ENCODE assay signal across 35 cellular contexts in genomic region chrX:135595543-135595942, GRCh38.
"Had no signal": no experiment of that assay in that cellular context is flagged by ENCODE, and none has a peak within 500 bp of the region (broad histone marks: within the 10 kb centered on the region; RNA-seq: fewer than 3 reads in every experiment).

No MANE protein-coding gene starts in this region.

- H3K36me3 Mint-ChIP-seq: activated CD4-positive, alpha-beta memory T cell treated with anti-CD3 and anti-CD28 coated beads for 36 hours; activated naive CD4-positive, alpha-beta T cell treated with anti-CD3 and anti-CD28 coated beads, Interleukin-2, amount 50 U/mL, for 72 hours; activated naive CD8-positive, alpha-beta T cell treated with anti-CD3 and anti-CD28 coated beads for 36 hours; brain; T-cell had no signal

- H3K27ac ChIP-seq: cardiac muscle cell, VCaP had no signal

- ATAC-seq: activated CD8-positive, alpha-beta T cell treated with anti-CD3 and anti-CD28 coated beads for 36 hours; activated T-cell treated with anti-CD3 and anti-CD28 coated beads, Interleukin-2, amount 50 U/mL, for 4 hours; activated T-cell treated with anti-CD3 and anti-CD28 coated beads, Interleukin-2, amount 50 U/mL, for 72 hours; activated T-helper 17 cell treated with anti-CD3 and anti-CD28 coated beads, Interleukin-2, amount 50 U/mL, for 72 hours; T-cell; T-helper 17 cell had no signal

- H3K4me3 ChIP-seq: cardiac muscle cell had no signal

- H3K27me3 ChIP-seq: cardiac muscle cell had no signal

- H3K27me3 Mint-ChIP-seq: central memory CD8-positive, alpha-beta T cell had no signal

- H3K9me3 Mint-ChIP-seq: activated B cell treated with CpG ODN at 0.5 μM for 24 hours; activated CD4-positive, alpha-beta memory T cell treated with anti-CD3 and anti-CD28 coated beads for 36 hours; activated CD4-positive, alpha-beta T cell treated with anti-CD3 and anti-CD28 coated beads, Interleukin-2, amount 10 ng/mL, durations not matched to agents 24 days and 14 days; activated CD8-positive, alpha-beta T cell treated with anti-CD3 and anti-CD28 coated beads for 36 hours; activated naive CD4-positive, alpha-beta T cell treated with anti-CD3 and anti-CD28 coated beads for 36 hours; activated naive CD4-positive, alpha-beta T cell treated with anti-CD3 and anti-CD28 coated beads, Interleukin-2, amount 50 U/mL, for 72 hours; activated naive CD8-positive, alpha-beta T cell treated with anti-CD3 and anti-CD28 coated beads for 36 hours; activated T-cell treated with anti-CD3 and anti-CD28 coated beads, Interleukin-2, amount 50 U/mL, for 4 hours; activated T-cell treated with anti-CD3 and anti-CD28 coated beads, Interleukin-2, amount 50 U/mL, for 72 hours; activated T-helper 1 cell treated with anti-CD3 and anti-CD28 coated beads, Interleukin-12 subunit alpha, Interleukin-12 subunit beta, Interleukin-2, Interleukin-4 antibody, amounts not matched to agents 30 ng/mL and 10 ng/mL and 1 ng/mL, durations not matched to agents 14 hours and 24 hours and 36 hours; activated T-helper 17 cell treated with anti-CD3 and anti-CD28 coated beads, Interleukin-2, amount 50 U/mL, for 72 hours; brain; central memory CD8-positive, alpha-beta T cell; T-cell had no signal

- H3K4me1 Mint-ChIP-seq: activated B cell treated with CpG ODN at 0.5 μM for 24 hours; activated CD4-positive, alpha-beta T cell treated with anti-CD3 and anti-CD28 coated beads, Interleukin-2, amount 10 ng/mL, durations not matched to agents 24 days and 14 days; activated naive CD8-positive, alpha-beta T cell treated with anti-CD3 and anti-CD28 coated beads for 36 hours; activated T-helper 17 cell treated with anti-CD3 and anti-CD28 coated beads, Interleukin-2, amount 50 U/mL, for 72 hours; brain; central memory CD8-positive, alpha-beta T cell; T-cell had no signal

- H3K36me3 ChIP-seq: cardiac muscle cell had no signal

- H3K4me3 Mint-ChIP-seq: activated B cell treated with CpG ODN at 0.5 μM for 24 hours; activated CD4-positive, alpha-beta memory T cell treated with anti-CD3 and anti-CD28 coated beads for 36 hours; activated CD4-positive, alpha-beta T cell treated with anti-CD3 and anti-CD28 coated beads, Interleukin-2, amount 10 ng/mL, durations not matched to agents 24 days and 14 days; activated CD8-positive, alpha-beta T cell treated with anti-CD3 and anti-CD28 coated beads for 36 hours; activated naive CD4-positive, alpha-beta T cell treated with anti-CD3 and anti-CD28 coated beads for 36 hours; activated naive CD8-positive, alpha-beta T cell treated with anti-CD3 and anti-CD28 coated beads for 36 hours; activated T-cell treated with anti-CD3 and anti-CD28 coated beads, Interleukin-2, amount 50 U/mL, for 4 hours; activated T-cell treated with anti-CD3 and anti-CD28 coated beads, Interleukin-2, amount 50 U/mL, for 72 hours; activated T-helper 1 cell treated with anti-CD3 and anti-CD28 coated beads, Interleukin-12 subunit alpha, Interleukin-12 subunit beta, Interleukin-2, Interleukin-4 antibody, amounts not matched to agents 30 ng/mL and 10 ng/mL and 1 ng/mL, durations not matched to agents 14 hours and 24 hours and 36 hours; activated T-helper 17 cell treated with anti-CD3 and anti-CD28 coated beads, Interleukin-2, amount 50 U/mL, for 72 hours; brain; central memory CD8-positive, alpha-beta T cell; T-cell; T-helper 17 cell had no signal

- H3K27ac Mint-ChIP-seq: activated B cell treated with CpG ODN at 0.5 μM for 24 hours; activated CD4-positive, alpha-beta memory T cell treated with anti-CD3 and anti-CD28 coated beads for 36 hours; activated CD4-positive, alpha-beta T cell treated with anti-CD3 and anti-CD28 coated beads, Interleukin-2, amount 10 ng/mL, durations not matched to agents 24 days and 14 days; activated CD8-positive, alpha-beta T cell treated with anti-CD3 and anti-CD28 coated beads for 36 hours; activated naive CD4-positive, alpha-beta T cell treated with anti-CD3 and anti-CD28 coated beads for 36 hours; activated naive CD4-positive, alpha-beta T cell treated with anti-CD3 and anti-CD28 coated beads, Interleukin-2, amount 50 U/mL, for 72 hours; activated naive CD8-positive, alpha-beta T cell treated with anti-CD3 and anti-CD28 coated beads for 36 hours; activated T-cell treated with anti-CD3 and anti-CD28 coated beads, Interleukin-2, amount 50 U/mL, for 72 hours; activated T-helper 1 cell treated with anti-CD3 and anti-CD28 coated beads, Interleukin-12 subunit alpha, Interleukin-12 subunit beta, Interleukin-2, Interleukin-4 antibody, amounts not matched to agents 30 ng/mL and 10 ng/mL and 1 ng/mL, durations not matched to agents 14 hours and 24 hours and 36 hours; activated T-helper 17 cell treated with anti-CD3 and anti-CD28 coated beads, Interleukin-2, amount 50 U/mL, for 72 hours; brain; T-cell; T-helper 17 cell had no signal

- FAIRE-seq: bronchial epithelial cell, TTC549 had no signal

- DNase-seq: activated B cell treated with CpG ODN at 0.5 μM for 24 hours; activated CD4-positive, alpha-beta memory T cell treated with anti-CD3 and anti-CD28 coated beads for 36 hours; activated CD4-positive, alpha-beta T cell treated with anti-CD3 and anti-CD28 coated beads for 4 hours; activated CD4-positive, alpha-beta T cell treated with anti-CD3 and anti-CD28 coated beads, Interleukin-2, amount 10 ng/mL, durations not matched to agents 24 days and 14 days; activated CD4-positive, alpha-beta T cell treated with anti-CD3 and anti-CD28 coated beads, Interleukin-2, amount 50 U/mL, for 1 hour; activated CD4-positive, alpha-beta T cell treated with anti-CD3 and anti-CD28 coated beads, Interleukin-2, amount 50 U/mL, for 4 hours; activated CD4-positive, CD25-positive, alpha-beta regulatory T cell treated with anti-CD3 and anti-CD28 coated beads, Interleukin-2, amount 50 U/mL, for 72 hours; activated CD8-positive, alpha-beta memory T cell treated with anti-CD3 and anti-CD28 coated beads, Interleukin-2, amount 50 U/mL, for 4 hours; activated CD8-positive, alpha-beta T cell treated with anti-CD3 and anti-CD28 coated beads for 36 hours; activated effector memory CD4-positive, alpha-beta T cell treated with anti-CD3 and anti-CD28 coated beads, Interleukin-2, amount 50 U/mL, for 16 hours; activated gamma-delta T cell treated with Interleukin-2 at 50 U/mL for 16 hours; activated naive CD4-positive, alpha-beta T cell; activated naive CD4-positive, alpha-beta T cell treated with anti-CD3 and anti-CD28 coated beads for 36 hours; activated naive CD4-positive, alpha-beta T cell treated with anti-CD3 and anti-CD28 coated beads, Interleukin-2, amount 50 U/mL, for 16 hours; activated naive CD8-positive, alpha-beta T cell treated with anti-CD3 and anti-CD28 coated beads for 36 hours; activated T-cell treated with anti-CD3 and anti-CD28 coated beads for 4 hours; activated T-cell treated with anti-CD3 and anti-CD28 coated beads, Interleukin-2, amount 50 U/mL, for 1 hour; activated T-cell treated with anti-CD3 and anti-CD28 coated beads, Interleukin-2, amount 50 U/mL, for 4 hours; activated T-cell treated with anti-CD3 and anti-CD28 coated beads, Interleukin-2, amount 50 U/mL, for 72 hours; amniotic stem cell; aorta; caudate nucleus; cerebellar nuclear complex; T-cell; T-helper 17 cell; T1000 had no signal
